35 cellular contexts compared by ENCODE assay signal in genomic region chr5:166286832-166287231, GRCh38.
"Had no signal": no experiment of that assay in that cellular context is flagged by ENCODE, and none has a peak within 500 bp of the region (broad histone marks: within the 10 kb centered on the region; RNA-seq: fewer than 3 reads in every experiment).

No MANE protein-coding gene starts in this region.

- H3K27ac ChIP-seq: KMS-11 had no signal

- H3K4me3 ChIP-seq: MG63 had no signal

- H3K9ac ChIP-seq: KMS-11 had no signal

- DNase-seq: Karpas-422, Kasumi-1, MG63, MM.1S, MV-4-11, NCI-H1048, NCI-H1092, NCI-H1092 treated with DMSO at 0.1 percent for 48 hours, NCI-H1105, NCI-H1105 treated with DMSO at 0.1 percent for 48 hours, NCI-H1417, NCI-H1417 treated with DMSO at 0.1 percent for 48 hours, NCI-H1436, NCI-H1436 treated with DMSO at 0.1 percent for 48 hours, NCI-H146, NCI-H1694, NCI-H1694 treated with DMSO at 0.1 percent for 48 hours, NCI-H187, NCI-H187 treated with DMSO at 0.1 percent for 48 hours, NCI-H1930, NCI-H2029, NCI-H2029 treated with DMSO at 0.1 percent for 48 hours, NCI-H2081, NCI-H2081 treated with DMSO at 0.1 percent for 48 hours, NCI-H2107, NCI-H2171, NCI-H2171 treated with DMSO at 0.1 percent for 48 hours, NCI-H2227 treated with DMSO at 0.1 percent for 48 hours, NCI-H226, NCI-H345, NCI-H446, NCI-H446 treated with DMSO at 0.1 percent for 48 hours, NCI-H510A, NCI-H510A treated with DMSO at 0.1 percent for 48 hours had no signal

- H3K4me2 ChIP-seq: KMS-11 had no signal

- H3K9me3 ChIP-seq: MG63 had no signal

- H3K36me3 ChIP-seq: MG63 had no signal

- H3K27me3 ChIP-seq: MG63 had no signal
